Comparison of ENCODE assay signal across 14 cellular contexts in genomic region chr12:64252708-64253107, GRCh38. TPM values are rescaled to one million over a fixed set of nuclear protein-coding genes. Genes with fewer than 3 reads are reported as not detected.
A peak's percentile ranks its signal among the peaks of the same experiment; 100 is the strongest.
DNase-seq lines count a peak whose midpoint lies in the region; TF ChIP-seq lines count a peak whose summit lies in the region.
"Had no signal": no experiment of that assay in that cellular context is flagged by ENCODE, and none has a peak within 500 bp of the region (broad histone marks: within the 10 kb centered on the region; RNA-seq: fewer than 3 reads in every experiment).

No MANE protein-coding gene starts in this region.

- no peaks in the 10 kb centered on the region for H3K36me3 ChIP-seq in neural progenitor cell

- H3K9ac ChIP-seq in neural progenitor cell: no peak overlapping the region

- no peaks in the 10 kb centered on the region for H3K9me3 Mint-ChIP-seq in neural progenitor cell
- H3K9me3 Mint-ChIP-seq: activated CD4-positive, alpha-beta memory T cell treated with anti-CD3 and anti-CD28 coated beads, Interleukin-2, amount 10 ng/mL, durations not matched to agents 7 days and 5 days; dendritic cell treated with granulocyte-macrophage colony-stimulating factor and Interleukin-4, amounts not matched to agents 40 ng/mL and 50 ng/mL, for 4 days; T-helper 1 cell treated with Interleukin-12 subunit alpha and Interleukin-12 subunit beta and Interleukin-4 antibody, amounts not matched to agents 30 μg/mL and 1 μg/mL, for 36 hours; type B pancreatic cell had no signal

- no peak overlapping the region for H2AFZ ChIP-seq in neural progenitor cell (replicated peaks)

- no peaks in the 10 kb centered on the region for H3K27me3 ChIP-seq in neural progenitor cell

- no peaks in the 10 kb centered on the region for H4K20me1 ChIP-seq in neural progenitor cell (ENCODE audit: low read depth)

- H3K36me3 Mint-ChIP-seq in neural progenitor cell: no peaks in the 10 kb centered on the region
- H3K36me3 Mint-ChIP-seq: type B pancreatic cell had no signal

- H3K27ac Mint-ChIP-seq in neural progenitor cell: no peak overlapping the region
- H3K27ac Mint-ChIP-seq: activated CD4-positive, alpha-beta memory T cell treated with anti-CD3 and anti-CD28 coated beads, Interleukin-2, amount 10 ng/mL, durations not matched to agents 7 days and 5 days; dendritic cell treated with granulocyte-macrophage colony-stimulating factor and Interleukin-4, amounts not matched to agents 40 ng/mL and 50 ng/mL, for 4 days; T-helper 1 cell treated with Interleukin-12 subunit alpha and Interleukin-12 subunit beta and Interleukin-4 antibody, amounts not matched to agents 30 μg/mL and 1 μg/mL, for 36 hours; type B pancreatic cell had no signal

- DNase-seq in AG10803 (ENCODE audit: low read depth): peak; percentile 93
- peak; percentile 10 for DNase-seq in NOMO-1 treated with dmso at 0.1 percent for 144 hours (lab: John Stamatoyannopoulos, UW; ENCODE audit: unreplicated experiment)
- peak; percentile 92 for DNase-seq in fibroblast of the aortic adventitia (ENCODE audit: low read depth)
- DNase-seq in pons (ENCODE audit: low spot score): peak; percentile 49
- DNase-seq in GOT3 (lab: John Stamatoyannopoulos, UW): no peak
- DNase-seq in mucosa of gallbladder (ENCODE audit: low spot score): no peak
- no peak for DNase-seq in NCI-H526 (lab: John Stamatoyannopoulos, UW)
- no peak for DNase-seq in neural progenitor cell (ENCODE audit: low spot score)
- DNase-seq: activated CD4-positive, alpha-beta memory T cell treated with anti-CD3 and anti-CD28 coated beads, Interleukin-2, amount 10 ng/mL, durations not matched to agents 7 days and 5 days; NCI-H2107 had no signal

- no peaks in the 10 kb centered on the region for H3K9me3 ChIP-seq in neural progenitor cell (ENCODE audit: low read depth)

- TF ChIP-seq CTCF in AG10803 (conservative IDR thresholded peaks at IDR 0.05; ENCODE audit: low read length) (no peak), fibroblast of the aortic adventitia (IDR thresholded peaks at IDR 0.05; ENCODE audit: insufficient read depth, low read length) (no peak), neural progenitor cell (IDR thresholded peaks at IDR 0.05) (no peak)

- H3K4me3 Mint-ChIP-seq in neural progenitor cell: no peak overlapping the region
- H3K4me3 Mint-ChIP-seq: activated CD4-positive, alpha-beta memory T cell treated with anti-CD3 and anti-CD28 coated beads, Interleukin-2, amount 10 ng/mL, durations not matched to agents 7 days and 5 days; dendritic cell treated with granulocyte-macrophage colony-stimulating factor and Interleukin-4, amounts not matched to agents 40 ng/mL and 50 ng/mL, for 4 days; T-helper 1 cell treated with Interleukin-12 subunit alpha and Interleukin-12 subunit beta and Interleukin-4 antibody, amounts not matched to agents 30 μg/mL and 1 μg/mL, for 36 hours; type B pancreatic cell had no signal

- H3K27me3 Mint-ChIP-seq in neural progenitor cell (ENCODE audit: insufficient read depth, low read depth): no peaks in the 10 kb centered on the region
- H3K27me3 Mint-ChIP-seq: activated CD4-positive, alpha-beta memory T cell treated with anti-CD3 and anti-CD28 coated beads, Interleukin-2, amount 10 ng/mL, durations not matched to agents 7 days and 5 days; dendritic cell treated with granulocyte-macrophage colony-stimulating factor and Interleukin-4, amounts not matched to agents 40 ng/mL and 50 ng/mL, for 4 days; type B pancreatic cell had no signal

- H3K79me2 ChIP-seq in neural progenitor cell (ENCODE audit: low read depth): no peaks in the 10 kb centered on the region

- H3K4me2 ChIP-seq in neural progenitor cell: no peak overlapping the region

- no peak overlapping the region for H3K27ac ChIP-seq in neural progenitor cell
- H3K27ac ChIP-seq: C4-2B had no signal

- H3K4me1 ChIP-seq in neural progenitor cell: no peaks in the 10 kb centered on the region

- H3K4me1 Mint-ChIP-seq in neural progenitor cell: no peaks in the 10 kb centered on the region

- no peaks in the 10 kb centered on the region for H3F3A ChIP-seq in neural progenitor cell (ENCODE audit: low read depth)

- H3K4me3 ChIP-seq in AG10803 (ENCODE audit: low read length) (no peak overlapping the region), fibroblast of the aortic adventitia (ENCODE audit: low read depth, low read length) (no peak overlapping the region), neural progenitor cell (no peak overlapping the region)

RNA-seq across cellular contexts. Expression of gene KICS2, which starts 30.6 kb away (rescaled TPM):
- 3.8 and 9.0 TPM in 2 replicates for total RNA-seq in fibroblast of the aortic adventitia (ENCODE audit: low replicate concordance)
- 6.8 TPM for total RNA-seq in mucosa of gallbladder
- total RNA-seq in neural progenitor cell (ENCODE audit: low replicate concordance): 3.9 and 5.8 TPM in 2 replicates

Comparison
In these comparisons a context has a peak if more than half of its experiments do, and no peak if none do; other contexts are left out.
1. DNase-seq: peak in AG10803 (single experiment), NOMO-1 treated with dmso at 0.1 percent for 144 hours (single experiment), fibroblast of the aortic adventitia (single experiment) and pons (single experiment); none in GOT3 (single experiment), mucosa of gallbladder (single experiment), NCI-H526 (0 of 2) and neural progenitor cell (single experiment).